In the genomic region with DNA sequence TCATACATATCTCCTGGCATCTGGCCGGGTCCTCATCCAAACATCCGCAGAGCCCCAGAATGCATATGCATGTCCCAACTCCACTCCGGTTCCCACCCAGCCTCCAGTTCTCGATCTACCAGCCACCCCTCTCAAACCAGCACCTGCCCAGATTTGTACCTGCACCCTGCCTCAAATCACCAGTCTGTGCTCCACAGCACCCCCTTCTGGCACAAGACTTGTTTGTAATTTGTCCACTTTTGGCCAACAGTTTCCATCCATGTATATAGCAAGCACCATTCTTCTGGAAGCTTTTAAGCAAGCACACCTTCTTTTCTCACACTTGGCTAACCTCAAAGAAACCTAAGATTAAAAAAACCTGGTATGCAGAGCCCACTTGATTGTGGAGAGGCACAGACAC, we compare ENCODE assay signal across 10 cellular contexts.
DNase-seq lines count a peak whose midpoint lies in the region; ATAC-seq, FAIRE-seq and TF ChIP-seq lines count a peak whose summit lies in the region.
"Had no signal": no experiment of that assay in that cellular context is flagged by ENCODE, and none has a peak within 500 bp of the region (broad histone marks: within the 10 kb centered on the region; RNA-seq: fewer than 3 reads in every experiment).

No MANE protein-coding gene starts in this region.

- FAIRE-seq in keratinocyte (lab: Jason Lieb, UNC): no peak

- TF ChIP-seq RAD21 in Ishikawa (IDR thresholded peaks at IDR 0.05; ENCODE audit: low read depth): peak; percentile 31

- DNase-seq in AG09309 (ENCODE audit: low read depth): no peak
- peak; percentile 4 to 11 for DNase-seq in activated CD8-positive, alpha-beta memory T cell treated with anti-CD3 and anti-CD28 coated beads for 4 hours (ENCODE audit: low read depth in 2 of 2)
- no peak for DNase-seq in keratinocyte (ENCODE audit: low read depth, low spot score)
- no peak for DNase-seq in hippocampal formation (lab: John Stamatoyannopoulos, UW)
- DNase-seq in MV-4-11 (lab: John Stamatoyannopoulos, UW): no peak
- DNase-seq: NCI-H1048 had no signal

- no peak overlapping the region for H3K9ac ChIP-seq in keratinocyte (ENCODE audit: control insufficient read depth, extremely low read depth, insufficient read depth, low read length)

- no peaks in the 10 kb centered on the region for H4K20me1 ChIP-seq in keratinocyte (ENCODE audit: control insufficient read depth, extremely low read depth, insufficient read depth, low read length)

- TF ChIP-seq CTCF in AG09309 (IDR thresholded peaks at IDR 0.05; ENCODE audit: control insufficient read depth, insufficient read depth, low read depth, low read length, missing control alignments): peak; percentile 17
- peak; percentile 35 to 59 (median 36) for TF ChIP-seq CTCF in keratinocyte (optimal IDR thresholded peaks at IDR 0.05 in 1 of 3, IDR thresholded peaks at IDR 0.05 in 1 of 3, conservative IDR thresholded peaks at IDR 0.05 in 1 of 3; ENCODE audit: extremely low read depth in 1 of 3, insufficient read depth in 2 of 3, low read length in 3 of 3)

- H3K4me2 ChIP-seq in keratinocyte (ENCODE audit: control insufficient read depth, extremely low read depth, insufficient read depth, low read depth, low read length): no peak overlapping the region

- H3K36me3 ChIP-seq in keratinocyte (ENCODE audit: control insufficient read depth in 2 of 2, extremely low read depth in 1 of 2, insufficient read depth in 2 of 2, low read length in 2 of 2): no peaks in the 10 kb centered on the region
- H3K36me3 ChIP-seq: right atrium auricular region had no signal

- TF ChIP-seq EP300 in Ishikawa (IDR thresholded peaks at IDR 0.05; ENCODE audit: borderline replicate concordance): no peak

- H3K27ac ChIP-seq in keratinocyte (ENCODE audit: control insufficient read depth, insufficient read depth, low read length): no peak overlapping the region
- H3K27ac ChIP-seq: right atrium auricular region had no signal

- H2AFZ ChIP-seq in keratinocyte (ENCODE audit: control insufficient read depth, low read length): no peak overlapping the region

- no peaks in the 10 kb centered on the region for H3K9me3 ChIP-seq in keratinocyte (ENCODE audit: control insufficient read depth, low read depth, low read length)
- H3K9me3 ChIP-seq: right atrium auricular region had no signal

- H3K27me3 ChIP-seq in keratinocyte (ENCODE audit: control insufficient read depth, extremely low read depth, insufficient read depth, low read length): no peaks in the 10 kb centered on the region
- H3K27me3 ChIP-seq: right atrium auricular region had no signal

- no peaks in the 10 kb centered on the region for H3K4me1 ChIP-seq in keratinocyte (ENCODE audit: control insufficient read depth, extremely low read depth, insufficient read depth, low read length)
- H3K4me1 ChIP-seq: right atrium auricular region had no signal

- no peak for ATAC-seq in HG03460 (IDR thresholded peaks at IDR 0.05; ENCODE audit: unreplicated experiment)
- no peak for ATAC-seq in GM21786 (IDR thresholded peaks at IDR 0.05; ENCODE audit: unreplicated experiment)

- H3K9me1 ChIP-seq in keratinocyte (ENCODE audit: control insufficient read depth, extremely low read depth, insufficient read depth, low read length): no peaks in the 10 kb centered on the region

- dilution Hi-C loops in keratinocyte (cut with MboI; ENCODE audit: extremely low pct_ligation_motif_present, low sequenced_read_pairs): no loop called here

- H3K4me3 ChIP-seq in AG09309 (ENCODE audit: control insufficient read depth, low read depth, low read length) (no peak overlapping the region), keratinocyte (ENCODE audit: control insufficient read depth in 2 of 3, extremely low read depth in 1 of 3, insufficient read depth in 2 of 3, low read depth in 1 of 3, low read length in 3 of 3) (no peak overlapping the region)
- H3K4me3 ChIP-seq: right atrium auricular region had no signal

- no peaks in the 10 kb centered on the region for H3K79me2 ChIP-seq in keratinocyte (ENCODE audit: control insufficient read depth, insufficient read depth, low read length)

TF ChIP-seq in Ishikawa, 13 proteins besides CTCF, POLR2A, EP300 and RAD21:
- TF ChIP-seq, protein P1, sequence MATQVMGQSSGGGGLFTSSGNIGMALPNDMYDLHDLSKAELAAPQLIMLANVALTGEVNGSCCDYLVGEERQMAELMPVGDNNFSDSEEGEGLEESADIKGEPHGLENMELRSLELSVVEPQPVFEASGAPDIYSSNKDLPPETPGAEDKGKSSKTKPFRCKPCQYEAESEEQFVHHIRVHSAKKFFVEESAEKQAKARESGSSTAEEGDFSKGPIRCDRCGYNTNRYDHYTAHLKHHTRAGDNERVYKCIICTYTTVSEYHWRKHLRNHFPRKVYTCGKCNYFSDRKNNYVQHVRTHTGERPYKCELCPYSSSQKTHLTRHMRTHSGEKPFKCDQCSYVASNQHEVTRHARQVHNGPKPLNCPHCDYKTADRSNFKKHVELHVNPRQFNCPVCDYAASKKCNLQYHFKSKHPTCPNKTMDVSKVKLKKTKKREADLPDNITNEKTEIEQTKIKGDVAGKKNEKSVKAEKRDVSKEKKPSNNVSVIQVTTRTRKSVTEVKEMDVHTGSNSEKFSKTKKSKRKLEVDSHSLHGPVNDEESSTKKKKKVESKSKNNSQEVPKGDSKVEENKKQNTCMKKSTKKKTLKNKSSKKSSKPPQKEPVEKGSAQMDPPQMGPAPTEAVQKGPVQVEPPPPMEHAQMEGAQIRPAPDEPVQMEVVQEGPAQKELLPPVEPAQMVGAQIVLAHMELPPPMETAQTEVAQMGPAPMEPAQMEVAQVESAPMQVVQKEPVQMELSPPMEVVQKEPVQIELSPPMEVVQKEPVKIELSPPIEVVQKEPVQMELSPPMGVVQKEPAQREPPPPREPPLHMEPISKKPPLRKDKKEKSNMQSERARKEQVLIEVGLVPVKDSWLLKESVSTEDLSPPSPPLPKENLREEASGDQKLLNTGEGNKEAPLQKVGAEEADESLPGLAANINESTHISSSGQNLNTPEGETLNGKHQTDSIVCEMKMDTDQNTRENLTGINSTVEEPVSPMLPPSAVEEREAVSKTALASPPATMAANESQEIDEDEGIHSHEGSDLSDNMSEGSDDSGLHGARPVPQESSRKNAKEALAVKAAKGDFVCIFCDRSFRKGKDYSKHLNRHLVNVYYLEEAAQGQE (IDR thresholded peaks at IDR 0.05; ENCODE audit: low read depth): no peak
- TF ChIP-seq FOXM1 (IDR thresholded peaks at IDR 0.05; ENCODE audit: borderline replicate concordance, low read depth) (no peak), TEAD4 (IDR thresholded peaks at IDR 0.05) (no peak), TAF1 (IDR thresholded peaks at IDR 0.05; ENCODE audit: low read depth) (no peak), CEBPB (IDR thresholded peaks at IDR 0.05) (no peak), TCF12 (IDR thresholded peaks at IDR 0.05; ENCODE audit: low read depth) (no peak), YY1 (IDR thresholded peaks at IDR 0.05; ENCODE audit: low read depth) (no peak), CREB1 (IDR thresholded peaks at IDR 0.05; ENCODE audit: low read depth) (no peak), ZBTB7A (IDR thresholded peaks at IDR 0.05; ENCODE audit: low read depth) (no peak), EGR1 (IDR thresholded peaks at IDR 0.05) (no peak), NFIC (IDR thresholded peaks at IDR 0.05) (no peak)
- TF ChIP-seq, protein P2, sequence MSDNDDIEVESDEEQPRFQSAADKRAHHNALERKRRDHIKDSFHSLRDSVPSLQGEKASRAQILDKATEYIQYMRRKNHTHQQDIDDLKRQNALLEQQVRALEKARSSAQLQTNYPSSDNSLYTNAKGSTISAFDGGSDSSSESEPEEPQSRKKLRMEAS (IDR thresholded peaks at IDR 0.05): no peak
- TF ChIP-seq, protein P3, sequence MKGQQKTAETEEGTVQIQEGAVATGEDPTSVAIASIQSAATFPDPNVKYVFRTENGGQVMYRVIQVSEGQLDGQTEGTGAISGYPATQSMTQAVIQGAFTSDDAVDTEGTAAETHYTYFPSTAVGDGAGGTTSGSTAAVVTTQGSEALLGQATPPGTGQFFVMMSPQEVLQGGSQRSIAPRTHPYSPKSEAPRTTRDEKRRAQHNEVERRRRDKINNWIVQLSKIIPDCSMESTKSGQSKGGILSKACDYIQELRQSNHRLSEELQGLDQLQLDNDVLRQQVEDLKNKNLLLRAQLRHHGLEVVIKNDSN (IDR thresholded peaks at IDR 0.05): no peak

Comparison
In these comparisons a context has a peak if more than half of its experiments do, and no peak if none do; other contexts are left out.
1. DNase-seq: peak in activated CD8-positive, alpha-beta memory T cell treated with anti-CD3 and anti-CD28 coated beads for 4 hours (2 of 2); none in AG09309 (single experiment), keratinocyte (single experiment), hippocampal formation (0 of 2) and MV-4-11 (single experiment).